Comparison of ENCODE assay signal across 1 cellular context in genomic region chr11:94649925-94650623, GRCh38.
TF ChIP-seq lines count a peak whose summit lies in the region.

No MANE protein-coding gene starts in this region.

TF ChIP-seq in WTC11, 78 proteins besides CTCF, POLR2A, EP300 and RAD21 (continued from another document and continues in another):
- no peak for TF ChIP-seq ARID4B (CRISPR knock-in tag; IDR thresholded peaks at IDR 0.05; ENCODE audit: borderline replicate concordance)
- TF ChIP-seq CDX4 (CRISPR knock-in tag; IDR thresholded peaks at IDR 0.05; ENCODE audit: borderline replicate concordance): no peak
- no peak for TF ChIP-seq ZNF232 (CRISPR knock-in tag; IDR thresholded peaks at IDR 0.05)
- no peak for TF ChIP-seq ZNF396 (CRISPR knock-in tag; IDR thresholded peaks at IDR 0.05; ENCODE audit: borderline replicate concordance)
- TF ChIP-seq ELF4 (CRISPR knock-in tag; IDR thresholded peaks at IDR 0.05; ENCODE audit: low read depth): no peak
- TF ChIP-seq GABPB1 (CRISPR knock-in tag; IDR thresholded peaks at IDR 0.05): no peak
- no peak for TF ChIP-seq ZNF138 (CRISPR knock-in tag; conservative IDR thresholded peaks at IDR 0.05)
- no peak for TF ChIP-seq ATF2 (CRISPR knock-in tag; IDR thresholded peaks at IDR 0.05; ENCODE audit: borderline replicate concordance, low read depth)
- TF ChIP-seq KAT7 (CRISPR knock-in tag; IDR thresholded peaks at IDR 0.05; ENCODE audit: borderline replicate concordance): no peak
- TF ChIP-seq CREB1 (CRISPR knock-in tag; IDR thresholded peaks at IDR 0.05): no peak
- TF ChIP-seq ETV6 (CRISPR knock-in tag; IDR thresholded peaks at IDR 0.05): no peak
- no peak for TF ChIP-seq USF1 (CRISPR knock-in tag; IDR thresholded peaks at IDR 0.05)
- TF ChIP-seq ZBTB21 (CRISPR knock-in tag; IDR thresholded peaks at IDR 0.05; ENCODE audit: borderline replicate concordance): no peak
- peak; percentile 57; the same call in 1 of the 2 replicates for TF ChIP-seq SP1 (CRISPR knock-in tag; conservative IDR thresholded peaks at IDR 0.05)
- TF ChIP-seq TEAD1 (CRISPR knock-in tag; IDR thresholded peaks at IDR 0.05): peak; percentile 99
- TF ChIP-seq GTF2I (CRISPR knock-in tag; conservative IDR thresholded peaks at IDR 0.05): no peak
- no peak for TF ChIP-seq TCF7 (CRISPR knock-in tag; IDR thresholded peaks at IDR 0.05; ENCODE audit: low read depth)
- TF ChIP-seq ATF1 (CRISPR knock-in tag; IDR thresholded peaks at IDR 0.05): no peak
- no peak for TF ChIP-seq NFYB (CRISPR knock-in tag; conservative IDR thresholded peaks at IDR 0.05; ENCODE audit: low read depth)
- TF ChIP-seq ATF3 (CRISPR knock-in tag; conservative IDR thresholded peaks at IDR 0.05): no peak
- TF ChIP-seq ZNF263 (CRISPR knock-in tag; IDR thresholded peaks at IDR 0.05; ENCODE audit: low read depth): no peak
- peak; percentile 72; the same call in 1 of the 2 replicates for TF ChIP-seq ZBTB43 (CRISPR knock-in tag; IDR thresholded peaks at IDR 0.05)
- TF ChIP-seq SOX15 (CRISPR knock-in tag; IDR thresholded peaks at IDR 0.05): no peak
- TF ChIP-seq NR2C2 (CRISPR knock-in tag; IDR thresholded peaks at IDR 0.05): no peak
- TF ChIP-seq ZNF532 (CRISPR knock-in tag; IDR thresholded peaks at IDR 0.05; ENCODE audit: borderline replicate concordance): no peak
- no peak for TF ChIP-seq FOXJ3 (CRISPR knock-in tag; IDR thresholded peaks at IDR 0.05; ENCODE audit: borderline replicate concordance)
- no peak for TF ChIP-seq NR3C1 (CRISPR knock-in tag; conservative IDR thresholded peaks at IDR 0.05; ENCODE audit: low read depth)
- TF ChIP-seq SMAD4 (CRISPR knock-in tag; IDR thresholded peaks at IDR 0.05): no peak
- TF ChIP-seq OVOL2 (CRISPR knock-in tag; IDR thresholded peaks at IDR 0.05; ENCODE audit: borderline replicate concordance): no peak
- no peak for TF ChIP-seq E2F5 (CRISPR knock-in tag; IDR thresholded peaks at IDR 0.05)
- 0 out of 2 replicates have a peak, but pooled peaks have one; percentile 14 for TF ChIP-seq ZNF425 (CRISPR knock-in tag; conservative IDR thresholded peaks at IDR 0.05)
- 0 out of 2 replicates have a peak, but pooled peaks have one; percentile 27 for TF ChIP-seq AFF4 (CRISPR knock-in tag; IDR thresholded peaks at IDR 0.05; ENCODE audit: borderline replicate concordance)
- no peak for TF ChIP-seq ZNF512 (CRISPR knock-in tag; IDR thresholded peaks at IDR 0.05; ENCODE audit: borderline replicate concordance)
- TF ChIP-seq SMAD3 (CRISPR knock-in tag; IDR thresholded peaks at IDR 0.05; ENCODE audit: borderline replicate concordance): peak; percentile 26; the same call in 1 of the 2 replicates
